1 cellular context compared by ENCODE assay signal in the genomic region with DNA sequence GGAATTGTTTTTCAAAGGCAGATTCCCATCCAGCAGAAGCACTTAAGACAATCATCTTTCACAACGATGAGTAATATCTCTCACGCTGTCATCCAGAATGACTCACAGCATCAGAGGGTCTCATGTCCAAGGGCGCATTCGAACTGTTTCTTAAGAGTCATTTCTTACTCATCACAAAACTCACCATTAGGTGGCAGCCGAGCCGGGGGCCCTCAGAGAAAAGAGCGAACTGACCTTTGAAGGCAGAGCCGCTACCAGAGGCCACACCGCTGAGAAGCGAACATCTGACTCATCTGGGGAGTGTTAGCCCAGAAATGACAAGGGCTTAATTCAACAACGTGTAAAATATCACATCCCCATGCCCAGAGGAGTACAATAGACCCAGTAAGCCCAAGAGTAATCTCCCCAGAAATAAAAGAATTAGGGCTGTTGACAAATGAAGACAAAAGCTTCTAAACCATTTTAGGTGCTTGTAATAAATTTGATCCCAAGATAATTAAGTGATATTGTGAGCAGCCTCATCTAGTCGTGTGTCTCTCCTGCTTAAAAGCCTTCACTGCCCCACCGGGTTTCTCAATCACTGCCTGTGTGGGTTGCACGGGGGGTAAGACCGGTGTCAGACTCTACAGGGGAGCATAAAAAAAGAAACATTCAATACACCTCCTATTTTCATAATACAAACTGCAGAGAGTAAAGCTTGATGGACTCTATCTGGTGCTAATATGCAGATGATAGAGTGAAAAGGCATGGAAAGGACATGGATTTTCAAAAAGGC.
TF ChIP-seq lines count a peak whose summit lies in the region.

No MANE protein-coding gene starts in this region.

TF ChIP-seq in HEK293, 187 proteins besides CTCF, POLR2A, EP300 and RAD21 (continued from another document and continues in another):
- TF ChIP-seq ZBTB48 (tag by site-specific recombination; IDR thresholded peaks at IDR 0.05) = no peak
- TF ChIP-seq, protein P1, sequence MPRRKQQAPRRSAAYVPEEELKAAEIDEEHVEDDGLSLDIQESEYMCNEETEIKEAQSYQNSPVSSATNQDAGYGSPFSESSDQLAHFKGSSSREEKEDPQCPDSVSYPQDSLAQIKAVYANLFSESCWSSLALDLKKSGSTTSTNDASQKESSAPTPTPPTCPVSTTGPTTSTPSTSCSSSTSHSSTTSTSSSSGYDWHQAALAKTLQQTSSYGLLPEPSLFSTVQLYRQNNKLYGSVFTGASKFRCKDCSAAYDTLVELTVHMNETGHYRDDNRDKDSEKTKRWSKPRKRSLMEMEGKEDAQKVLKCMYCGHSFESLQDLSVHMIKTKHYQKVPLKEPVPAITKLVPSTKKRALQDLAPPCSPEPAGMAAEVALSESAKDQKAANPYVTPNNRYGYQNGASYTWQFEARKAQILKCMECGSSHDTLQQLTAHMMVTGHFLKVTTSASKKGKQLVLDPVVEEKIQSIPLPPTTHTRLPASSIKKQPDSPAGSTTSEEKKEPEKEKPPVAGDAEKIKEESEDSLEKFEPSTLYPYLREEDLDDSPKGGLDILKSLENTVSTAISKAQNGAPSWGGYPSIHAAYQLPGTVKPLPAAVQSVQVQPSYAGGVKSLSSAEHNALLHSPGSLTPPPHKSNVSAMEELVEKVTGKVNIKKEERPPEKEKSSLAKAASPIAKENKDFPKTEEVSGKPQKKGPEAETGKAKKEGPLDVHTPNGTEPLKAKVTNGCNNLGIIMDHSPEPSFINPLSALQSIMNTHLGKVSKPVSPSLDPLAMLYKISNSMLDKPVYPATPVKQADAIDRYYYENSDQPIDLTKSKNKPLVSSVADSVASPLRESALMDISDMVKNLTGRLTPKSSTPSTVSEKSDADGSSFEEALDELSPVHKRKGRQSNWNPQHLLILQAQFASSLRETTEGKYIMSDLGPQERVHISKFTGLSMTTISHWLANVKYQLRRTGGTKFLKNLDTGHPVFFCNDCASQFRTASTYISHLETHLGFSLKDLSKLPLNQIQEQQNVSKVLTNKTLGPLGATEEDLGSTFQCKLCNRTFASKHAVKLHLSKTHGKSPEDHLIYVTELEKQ (tag by site-specific recombination; IDR thresholded peaks at IDR 0.05; ENCODE audit: borderline replicate concordance) = no peak
- TF ChIP-seq ZNF394 (tag by site-specific recombination; IDR thresholded peaks at IDR 0.05; ENCODE audit: borderline replicate concordance) = no peak
- TF ChIP-seq ZNF768 (tag by site-specific recombination; IDR thresholded peaks at IDR 0.05) = no peak
- no peak for TF ChIP-seq ZNF624 (tag by site-specific recombination; IDR thresholded peaks at IDR 0.05)
- no peak for TF ChIP-seq ZNF132 (tag by site-specific recombination; IDR thresholded peaks at IDR 0.05; ENCODE audit: borderline replicate concordance)
- TF ChIP-seq, protein P2, sequence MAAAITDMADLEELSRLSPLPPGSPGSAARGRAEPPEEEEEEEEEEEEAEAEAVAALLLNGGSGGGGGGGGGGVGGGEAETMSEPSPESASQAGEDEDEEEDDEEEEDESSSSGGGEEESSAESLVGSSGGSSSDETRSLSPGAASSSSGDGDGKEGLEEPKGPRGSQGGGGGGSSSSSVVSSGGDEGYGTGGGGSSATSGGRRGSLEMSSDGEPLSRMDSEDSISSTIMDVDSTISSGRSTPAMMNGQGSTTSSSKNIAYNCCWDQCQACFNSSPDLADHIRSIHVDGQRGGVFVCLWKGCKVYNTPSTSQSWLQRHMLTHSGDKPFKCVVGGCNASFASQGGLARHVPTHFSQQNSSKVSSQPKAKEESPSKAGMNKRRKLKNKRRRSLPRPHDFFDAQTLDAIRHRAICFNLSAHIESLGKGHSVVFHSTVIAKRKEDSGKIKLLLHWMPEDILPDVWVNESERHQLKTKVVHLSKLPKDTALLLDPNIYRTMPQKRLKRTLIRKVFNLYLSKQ (tag by site-specific recombination; IDR thresholded peaks at IDR 0.05; ENCODE audit: borderline replicate concordance) = no peak
- TF ChIP-seq ZFHX2 (tag by site-specific recombination; conservative IDR thresholded peaks at IDR 0.05) = no peak
- no peak for TF ChIP-seq ZNF843 (tag by site-specific recombination; IDR thresholded peaks at IDR 0.05)
- no peak for TF ChIP-seq YY1 (tag by site-specific recombination; IDR thresholded peaks at IDR 0.05)
- TF ChIP-seq, protein P3, sequence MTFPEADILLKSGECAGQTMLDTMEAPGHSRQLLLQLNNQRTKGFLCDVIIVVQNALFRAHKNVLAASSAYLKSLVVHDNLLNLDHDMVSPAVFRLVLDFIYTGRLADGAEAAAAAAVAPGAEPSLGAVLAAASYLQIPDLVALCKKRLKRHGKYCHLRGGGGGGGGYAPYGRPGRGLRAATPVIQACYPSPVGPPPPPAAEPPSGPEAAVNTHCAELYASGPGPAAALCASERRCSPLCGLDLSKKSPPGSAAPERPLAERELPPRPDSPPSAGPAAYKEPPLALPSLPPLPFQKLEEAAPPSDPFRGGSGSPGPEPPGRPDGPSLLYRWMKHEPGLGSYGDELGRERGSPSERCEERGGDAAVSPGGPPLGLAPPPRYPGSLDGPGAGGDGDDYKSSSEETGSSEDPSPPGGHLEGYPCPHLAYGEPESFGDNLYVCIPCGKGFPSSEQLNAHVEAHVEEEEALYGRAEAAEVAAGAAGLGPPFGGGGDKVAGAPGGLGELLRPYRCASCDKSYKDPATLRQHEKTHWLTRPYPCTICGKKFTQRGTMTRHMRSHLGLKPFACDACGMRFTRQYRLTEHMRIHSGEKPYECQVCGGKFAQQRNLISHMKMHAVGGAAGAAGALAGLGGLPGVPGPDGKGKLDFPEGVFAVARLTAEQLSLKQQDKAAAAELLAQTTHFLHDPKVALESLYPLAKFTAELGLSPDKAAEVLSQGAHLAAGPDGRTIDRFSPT (tag by site-specific recombination; IDR thresholded peaks at IDR 0.05) = peak; percentile 91
- TF ChIP-seq OSR2 (tag by site-specific recombination; IDR thresholded peaks at IDR 0.05) = peak; percentile 58; the same call in 1 of the 2 replicates
- TF ChIP-seq ZNF626 (tag by site-specific recombination; IDR thresholded peaks at IDR 0.05) = no peak
- TF ChIP-seq, protein P4, sequence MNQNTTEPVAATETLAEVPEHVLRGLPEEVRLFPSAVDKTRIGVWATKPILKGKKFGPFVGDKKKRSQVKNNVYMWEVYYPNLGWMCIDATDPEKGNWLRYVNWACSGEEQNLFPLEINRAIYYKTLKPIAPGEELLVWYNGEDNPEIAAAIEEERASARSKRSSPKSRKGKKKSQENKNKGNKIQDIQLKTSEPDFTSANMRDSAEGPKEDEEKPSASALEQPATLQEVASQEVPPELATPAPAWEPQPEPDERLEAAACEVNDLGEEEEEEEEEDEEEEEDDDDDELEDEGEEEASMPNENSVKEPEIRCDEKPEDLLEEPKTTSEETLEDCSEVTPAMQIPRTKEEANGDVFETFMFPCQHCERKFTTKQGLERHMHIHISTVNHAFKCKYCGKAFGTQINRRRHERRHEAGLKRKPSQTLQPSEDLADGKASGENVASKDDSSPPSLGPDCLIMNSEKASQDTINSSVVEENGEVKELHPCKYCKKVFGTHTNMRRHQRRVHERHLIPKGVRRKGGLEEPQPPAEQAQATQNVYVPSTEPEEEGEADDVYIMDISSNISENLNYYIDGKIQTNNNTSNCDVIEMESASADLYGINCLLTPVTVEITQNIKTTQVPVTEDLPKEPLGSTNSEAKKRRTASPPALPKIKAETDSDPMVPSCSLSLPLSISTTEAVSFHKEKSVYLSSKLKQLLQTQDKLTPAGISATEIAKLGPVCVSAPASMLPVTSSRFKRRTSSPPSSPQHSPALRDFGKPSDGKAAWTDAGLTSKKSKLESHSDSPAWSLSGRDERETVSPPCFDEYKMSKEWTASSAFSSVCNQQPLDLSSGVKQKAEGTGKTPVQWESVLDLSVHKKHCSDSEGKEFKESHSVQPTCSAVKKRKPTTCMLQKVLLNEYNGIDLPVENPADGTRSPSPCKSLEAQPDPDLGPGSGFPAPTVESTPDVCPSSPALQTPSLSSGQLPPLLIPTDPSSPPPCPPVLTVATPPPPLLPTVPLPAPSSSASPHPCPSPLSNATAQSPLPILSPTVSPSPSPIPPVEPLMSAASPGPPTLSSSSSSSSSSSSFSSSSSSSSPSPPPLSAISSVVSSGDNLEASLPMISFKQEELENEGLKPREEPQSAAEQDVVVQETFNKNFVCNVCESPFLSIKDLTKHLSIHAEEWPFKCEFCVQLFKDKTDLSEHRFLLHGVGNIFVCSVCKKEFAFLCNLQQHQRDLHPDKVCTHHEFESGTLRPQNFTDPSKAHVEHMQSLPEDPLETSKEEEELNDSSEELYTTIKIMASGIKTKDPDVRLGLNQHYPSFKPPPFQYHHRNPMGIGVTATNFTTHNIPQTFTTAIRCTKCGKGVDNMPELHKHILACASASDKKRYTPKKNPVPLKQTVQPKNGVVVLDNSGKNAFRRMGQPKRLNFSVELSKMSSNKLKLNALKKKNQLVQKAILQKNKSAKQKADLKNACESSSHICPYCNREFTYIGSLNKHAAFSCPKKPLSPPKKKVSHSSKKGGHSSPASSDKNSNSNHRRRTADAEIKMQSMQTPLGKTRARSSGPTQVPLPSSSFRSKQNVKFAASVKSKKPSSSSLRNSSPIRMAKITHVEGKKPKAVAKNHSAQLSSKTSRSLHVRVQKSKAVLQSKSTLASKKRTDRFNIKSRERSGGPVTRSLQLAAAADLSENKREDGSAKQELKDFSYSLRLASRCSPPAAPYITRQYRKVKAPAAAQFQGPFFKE (tag by site-specific recombination; IDR thresholded peaks at IDR 0.05; ENCODE audit: borderline replicate concordance) = no peak
- TF ChIP-seq, protein P5, sequence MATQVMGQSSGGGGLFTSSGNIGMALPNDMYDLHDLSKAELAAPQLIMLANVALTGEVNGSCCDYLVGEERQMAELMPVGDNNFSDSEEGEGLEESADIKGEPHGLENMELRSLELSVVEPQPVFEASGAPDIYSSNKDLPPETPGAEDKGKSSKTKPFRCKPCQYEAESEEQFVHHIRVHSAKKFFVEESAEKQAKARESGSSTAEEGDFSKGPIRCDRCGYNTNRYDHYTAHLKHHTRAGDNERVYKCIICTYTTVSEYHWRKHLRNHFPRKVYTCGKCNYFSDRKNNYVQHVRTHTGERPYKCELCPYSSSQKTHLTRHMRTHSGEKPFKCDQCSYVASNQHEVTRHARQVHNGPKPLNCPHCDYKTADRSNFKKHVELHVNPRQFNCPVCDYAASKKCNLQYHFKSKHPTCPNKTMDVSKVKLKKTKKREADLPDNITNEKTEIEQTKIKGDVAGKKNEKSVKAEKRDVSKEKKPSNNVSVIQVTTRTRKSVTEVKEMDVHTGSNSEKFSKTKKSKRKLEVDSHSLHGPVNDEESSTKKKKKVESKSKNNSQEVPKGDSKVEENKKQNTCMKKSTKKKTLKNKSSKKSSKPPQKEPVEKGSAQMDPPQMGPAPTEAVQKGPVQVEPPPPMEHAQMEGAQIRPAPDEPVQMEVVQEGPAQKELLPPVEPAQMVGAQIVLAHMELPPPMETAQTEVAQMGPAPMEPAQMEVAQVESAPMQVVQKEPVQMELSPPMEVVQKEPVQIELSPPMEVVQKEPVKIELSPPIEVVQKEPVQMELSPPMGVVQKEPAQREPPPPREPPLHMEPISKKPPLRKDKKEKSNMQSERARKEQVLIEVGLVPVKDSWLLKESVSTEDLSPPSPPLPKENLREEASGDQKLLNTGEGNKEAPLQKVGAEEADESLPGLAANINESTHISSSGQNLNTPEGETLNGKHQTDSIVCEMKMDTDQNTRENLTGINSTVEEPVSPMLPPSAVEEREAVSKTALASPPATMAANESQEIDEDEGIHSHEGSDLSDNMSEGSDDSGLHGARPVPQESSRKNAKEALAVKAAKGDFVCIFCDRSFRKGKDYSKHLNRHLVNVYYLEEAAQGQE (tag by site-specific recombination; IDR thresholded peaks at IDR 0.05) = no peak
- TF ChIP-seq MYNN (tag by site-specific recombination; IDR thresholded peaks at IDR 0.05; ENCODE audit: borderline replicate concordance) = no peak; the same call in 1 of the 2 replicates
- TF ChIP-seq, protein P6, sequence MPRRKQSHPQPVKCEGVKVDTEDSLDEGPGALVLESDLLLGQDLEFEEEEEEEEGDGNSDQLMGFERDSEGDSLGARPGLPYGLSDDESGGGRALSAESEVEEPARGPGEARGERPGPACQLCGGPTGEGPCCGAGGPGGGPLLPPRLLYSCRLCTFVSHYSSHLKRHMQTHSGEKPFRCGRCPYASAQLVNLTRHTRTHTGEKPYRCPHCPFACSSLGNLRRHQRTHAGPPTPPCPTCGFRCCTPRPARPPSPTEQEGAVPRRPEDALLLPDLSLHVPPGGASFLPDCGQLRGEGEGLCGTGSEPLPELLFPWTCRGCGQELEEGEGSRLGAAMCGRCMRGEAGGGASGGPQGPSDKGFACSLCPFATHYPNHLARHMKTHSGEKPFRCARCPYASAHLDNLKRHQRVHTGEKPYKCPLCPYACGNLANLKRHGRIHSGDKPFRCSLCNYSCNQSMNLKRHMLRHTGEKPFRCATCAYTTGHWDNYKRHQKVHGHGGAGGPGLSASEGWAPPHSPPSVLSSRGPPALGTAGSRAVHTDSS (tag by site-specific recombination; IDR thresholded peaks at IDR 0.05) = no peak
- TF ChIP-seq ZNF658 (tag by site-specific recombination; IDR thresholded peaks at IDR 0.05) = no peak
- TF ChIP-seq ZSCAN23 (tag by site-specific recombination; IDR thresholded peaks at IDR 0.05) = no peak
- TF ChIP-seq ZNF629 (tag by site-specific recombination; IDR thresholded peaks at IDR 0.05) = peak; percentile 70
- TF ChIP-seq ZBTB21 (tag by site-specific recombination; IDR thresholded peaks at IDR 0.05) = no peak
- no peak for TF ChIP-seq HOXC10 (CRISPR knock-in tag; IDR thresholded peaks at IDR 0.05)
- TF ChIP-seq ZNF596 (tag by site-specific recombination; IDR thresholded peaks at IDR 0.05) = no peak
- no peak for TF ChIP-seq ZNF510 (tag by site-specific recombination; IDR thresholded peaks at IDR 0.05; ENCODE audit: insufficient replicate concordance)
- TF ChIP-seq ZNF354C (tag by site-specific recombination; IDR thresholded peaks at IDR 0.05; ENCODE audit: borderline replicate concordance, low read depth) = no peak
- TF ChIP-seq, protein P7, sequence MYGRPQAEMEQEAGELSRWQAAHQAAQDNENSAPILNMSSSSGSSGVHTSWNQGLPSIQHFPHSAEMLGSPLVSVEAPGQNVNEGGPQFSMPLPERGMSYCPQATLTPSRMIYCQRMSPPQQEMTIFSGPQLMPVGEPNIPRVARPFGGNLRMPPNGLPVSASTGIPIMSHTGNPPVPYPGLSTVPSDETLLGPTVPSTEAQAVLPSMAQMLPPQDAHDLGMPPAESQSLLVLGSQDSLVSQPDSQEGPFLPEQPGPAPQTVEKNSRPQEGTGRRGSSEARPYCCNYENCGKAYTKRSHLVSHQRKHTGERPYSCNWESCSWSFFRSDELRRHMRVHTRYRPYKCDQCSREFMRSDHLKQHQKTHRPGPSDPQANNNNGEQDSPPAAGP (tag by site-specific recombination; IDR thresholded peaks at IDR 0.05) = peak; percentile 61; the same call in 1 of the 2 replicates
- TF ChIP-seq ZBTB17 (tag by site-specific recombination; IDR thresholded peaks at IDR 0.05) = 0 out of 2 replicates have a peak, but pooled peaks have one; percentile 27
- TF ChIP-seq TRIM28 (IDR thresholded peaks at IDR 0.05; ENCODE audit: borderline replicate concordance, low read length) = no peak
- TF ChIP-seq GLIS1 (tag by site-specific recombination; IDR thresholded peaks at IDR 0.05) = peak; percentile 79
- no peak for TF ChIP-seq ZNF404 (tag by site-specific recombination; IDR thresholded peaks at IDR 0.05)
- TF ChIP-seq, protein P8, sequence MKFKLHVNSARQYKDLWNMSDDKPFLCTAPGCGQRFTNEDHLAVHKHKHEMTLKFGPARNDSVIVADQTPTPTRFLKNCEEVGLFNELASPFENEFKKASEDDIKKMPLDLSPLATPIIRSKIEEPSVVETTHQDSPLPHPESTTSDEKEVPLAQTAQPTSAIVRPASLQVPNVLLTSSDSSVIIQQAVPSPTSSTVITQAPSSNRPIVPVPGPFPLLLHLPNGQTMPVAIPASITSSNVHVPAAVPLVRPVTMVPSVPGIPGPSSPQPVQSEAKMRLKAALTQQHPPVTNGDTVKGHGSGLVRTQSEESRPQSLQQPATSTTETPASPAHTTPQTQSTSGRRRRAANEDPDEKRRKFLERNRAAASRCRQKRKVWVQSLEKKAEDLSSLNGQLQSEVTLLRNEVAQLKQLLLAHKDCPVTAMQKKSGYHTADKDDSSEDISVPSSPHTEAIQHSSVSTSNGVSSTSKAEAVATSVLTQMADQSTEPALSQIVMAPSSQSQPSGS (tag by site-specific recombination; IDR thresholded peaks at IDR 0.05; ENCODE audit: low read depth) = no peak
- TF ChIP-seq ZNF221 (tag by site-specific recombination; IDR thresholded peaks at IDR 0.05; ENCODE audit: borderline replicate concordance) = no peak
